In genomic region chr10:15388172-15388571, GRCh38 we compare ENCODE assay signal across 6 cellular contexts. TPM values are rescaled to one million over a fixed set of nuclear protein-coding genes. Genes with fewer than 3 reads are reported as not detected.
DNase-seq lines count a peak whose midpoint lies in the region; ATAC-seq, FAIRE-seq and TF ChIP-seq lines count a peak whose summit lies in the region.
"Not testable (repeated sequence)": the region's sequence is repeated elsewhere in the genome, so short reads cannot be mapped to it uniquely, and the experiment has no call there.
"Had no signal": no experiment of that assay in that cellular context is flagged by ENCODE, and none has a peak within 500 bp of the region (broad histone marks: within the 10 kb centered on the region; RNA-seq: fewer than 3 reads in every experiment).

No MANE protein-coding gene starts in this region.

- not testable (repeated sequence) for DNase-seq in A549 (ENCODE audit: low read depth in 1 of 2, low spot score in 1 of 2); WERI-Rb-1; glutamatergic neuron

- 84% methylated on average over 7 of the region's 7 CpGs for WGBS in A549 (ENCODE audit: missing lambda C conversion rate)

- H3K4me1 Mint-ChIP-seq in glutamatergic neuron (ENCODE audit: low read depth, unreplicated experiment): peaks cover 26% of the 10 kb centered on the region

- not testable (repeated sequence) for H3K4me3 ChIP-seq in A549; HEK293 (ENCODE audit: low read depth, low read length); WERI-Rb-1 (ENCODE audit: low read depth, low read length)

- H3K9me3 Mint-ChIP-seq in glutamatergic neuron (ENCODE audit: unreplicated experiment): peaks cover 19% of the 10 kb centered on the region

- peak overlapping the region; percentile 99 for H3K27ac Mint-ChIP-seq in glutamatergic neuron (ENCODE audit: unreplicated experiment)

- not testable (repeated sequence) for TF ChIP-seq EP300 in A549 (IDR thresholded peaks at IDR 0.05)

- not testable (repeated sequence) for TF ChIP-seq POLR2A in A549 (IDR thresholded peaks at IDR 0.05; ENCODE audit: low read length)

- H3K4me1 ChIP-seq in A549; HEK293 (ENCODE audit: control insufficient read depth, insufficient read depth, low read length): not testable (repeated sequence)

- H3K27ac ChIP-seq in A549; HEK293 (ENCODE audit: extremely low read depth, low read depth, low read length): not testable (repeated sequence)
- peak overlapping the region; percentile 91 for H3K27ac ChIP-seq in WERI-Rb-1

- not testable (repeated sequence) for H3K4me2 ChIP-seq in A549

- H3K4me3 Mint-ChIP-seq in glutamatergic neuron (ENCODE audit: unreplicated experiment): not testable (repeated sequence)

- POLR2A ChIA-PET in A549 (lab: Yijun Ruan, JAX): not testable (repeated sequence)
- POLR2A ChIA-PET in HEK293 (lab: Yijun Ruan, JAX): interaction anchor here (0.6 kb wide), 1 partner anchor 264 kb away, joined by 3 read pairs; no protein-coding TSS in a partner anchor

- not testable (repeated sequence) for FAIRE-seq in A549 (lab: Jason Lieb, UNC)

- not testable (repeated sequence) for H3K27me3 ChIP-seq in WERI-Rb-1 (ENCODE audit: insufficient read depth, low read depth, severe bottlenecking)

- H3K36me3 Mint-ChIP-seq in glutamatergic neuron (ENCODE audit: unreplicated experiment): not testable (repeated sequence)

- CTCF ChIA-PET in A549 (lab: Yijun Ruan, JAX): interaction anchor here (0.9 kb wide), 1 partner anchor 46 kb away, joined by 3 read pairs; no protein-coding TSS in a partner anchor
- CTCF ChIA-PET in HEK293 (lab: Yijun Ruan, JAX): not testable (repeated sequence)

- peaks cover 14% of the 10 kb centered on the region for H3K27me3 Mint-ChIP-seq in glutamatergic neuron (ENCODE audit: unreplicated experiment)

- not testable (repeated sequence) for ATAC-seq in A549

- not testable (repeated sequence) for TF ChIP-seq CTCF in A549 (IDR thresholded peaks at IDR 0.05); HEK293 (tag by site-specific recombination; IDR thresholded peaks at IDR 0.05); WERI-Rb-1 (IDR thresholded peaks at IDR 0.05; ENCODE audit: low read depth, low read length); glutamatergic neuron (IDR thresholded peaks at IDR 0.05; ENCODE audit: partially characterized antibody, unreplicated experiment)

- not testable (repeated sequence) for TF ChIP-seq RAD21 in A549 (conservative IDR thresholded peaks at IDR 0.05 in 1 of 2, IDR thresholded peaks at IDR 0.05 in 1 of 2)

- H3K9me3 ChIP-seq in A549; HEK293 (ENCODE audit: control insufficient read depth, insufficient read depth, low read depth, low read length); WERI-Rb-1 (ENCODE audit: severe bottlenecking): not testable (repeated sequence)

- H3K36me3 ChIP-seq in HEK293 (ENCODE audit: control insufficient read depth in 2 of 2, insufficient read depth in 1 of 2, low read length in 2 of 2); WERI-Rb-1: not testable (repeated sequence)

TF ChIP-seq in A549, 52 proteins besides CTCF, POLR2A, EP300 and RAD21:
- peak; percentile 80 for TF ChIP-seq ZC3H11A (IDR thresholded peaks at IDR 0.05)
TF ChIP-seq in A549: peak in this region for 1; not testable (repeated sequence) for 51.

TF ChIP-seq in HEK293, 187 proteins besides CTCF, POLR2A, EP300 and RAD21 (continues in another document):
- TF ChIP-seq ZNF202 (tag by site-specific recombination; IDR thresholded peaks at IDR 0.05; ENCODE audit: borderline replicate concordance): 0 out of 2 replicates have a peak, but pooled peaks have one; percentile 70
- TF ChIP-seq ZNF623 (tag by site-specific recombination; IDR thresholded peaks at IDR 0.05): peak; percentile 69
- TF ChIP-seq ZNF530 (tag by site-specific recombination; IDR thresholded peaks at IDR 0.05; ENCODE audit: low read depth): 0 out of 2 replicates have a peak, but pooled peaks have one; percentile 34
- 0 out of 2 replicates have a peak, but pooled peaks have one; percentile 34 for TF ChIP-seq ZNF791 (tag by site-specific recombination; IDR thresholded peaks at IDR 0.05)
- TF ChIP-seq ZBTB8A (tag by site-specific recombination; IDR thresholded peaks at IDR 0.05): peak; percentile 70
- peak; percentile 48; the same call in 1 of the 2 replicates for TF ChIP-seq ZBTB21 (tag by site-specific recombination; IDR thresholded peaks at IDR 0.05)
- peak; percentile 92 for TF ChIP-seq ZNF394 (tag by site-specific recombination; IDR thresholded peaks at IDR 0.05; ENCODE audit: borderline replicate concordance)
- TF ChIP-seq ZNF518A (tag by site-specific recombination; conservative IDR thresholded peaks at IDR 0.05; ENCODE audit: low read depth): peak; percentile 85
- 0 out of 2 replicates have a peak, but pooled peaks have one; percentile 37 for TF ChIP-seq ZNF501 (tag by site-specific recombination; IDR thresholded peaks at IDR 0.05)
- TF ChIP-seq ZNF560 (tag by site-specific recombination; IDR thresholded peaks at IDR 0.05; ENCODE audit: borderline replicate concordance): peak; percentile 71; the same call in 1 of the 2 replicates
- peak; percentile 65; the same call in 1 of the 2 replicates for TF ChIP-seq REST (tag by site-specific recombination; IDR thresholded peaks at IDR 0.05)
- peak; percentile 65 for TF ChIP-seq ZNF555 (tag by site-specific recombination; conservative IDR thresholded peaks at IDR 0.05)

RNA-seq across cellular contexts. Expression of gene FAM171A1, which starts 17.1 kb away (rescaled TPM):
- polyA plus RNA-seq in A549 (2011; rRNA removed) (13.8 and 15.2 TPM in 2 replicates), A549 (2017; fragmentation: RNase III; extraction: RNeasy Plus Mini Kit Qiagen cat#74134 plus additional on column Dnase treatment) (15.2 to 17.0 TPM (median 16.5 TPM) in 3 replicates)
- 17.0 and 20.2 TPM in 2 replicates for polyA plus RNA-seq in A549 (2012; cell fraction: cytosol; rRNA removed)
- polyA plus RNA-seq in A549 (2012; cell fraction: nucleus; rRNA removed): 13.9 and 15.1 TPM in 2 replicates
- 12.9 and 13.6 TPM in 2 replicates for polyA minus RNA-seq in A549 (2011; rRNA and poly(A)+ RNA removed)
- total RNA-seq in glutamatergic neuron (ENCODE audit: unreplicated experiment): 186 TPM
- total RNA-seq: B cell had no signal
- polyA plus RNA-seq: CD14-positive monocyte had no signal
